ENCODE assay signal across 13 cellular contexts in genomic region chr1:29112705-29113406, GRCh38. TPM values are rescaled to one million over a fixed set of nuclear protein-coding genes. Genes with fewer than 3 reads are reported as not detected.
DNase-seq lines count a peak whose midpoint lies in the region; ATAC-seq and TF ChIP-seq lines count a peak whose summit lies in the region.
"Had no signal": no experiment of that assay in that cellular context is flagged by ENCODE, and none has a peak within 500 bp of the region (broad histone marks: within the 10 kb centered on the region; RNA-seq: fewer than 3 reads in every experiment).

No MANE protein-coding gene starts in this region.

- in situ Hi-C loops in G401 (cut with HindIII; ENCODE audit: low sequenced_read_pairs) = no loop called here

- no peak overlapping the region for H3K9ac ChIP-seq in iPS-20b (ENCODE audit: low read depth, low read length)

- H3K27ac Mint-ChIP-seq in GM23338 = 0 out of 2 replicates have a peak overlapping the region, but pooled peaks have one; percentile 4

- no peak overlapping the region for H2AFZ ChIP-seq in GM23338

- peaks cover 30% of the 10 kb centered on the region for H3K36me3 Mint-ChIP-seq in GM23338 (ENCODE audit: low read depth)

- ATAC-seq in GM23338 = peak; percentile 90
- no peak for ATAC-seq in aorta (ENCODE audit: low FRiP score)
- no peak for ATAC-seq in upper lobe of right lung
- ATAC-seq: A549 had no signal

- H3K9me3 ChIP-seq in iPS-20b (ENCODE audit: insufficient read depth, low read depth, low read length) (no peaks in the 10 kb centered on the region), aorta (ENCODE audit: control insufficient read depth, low read length) (no peaks in the 10 kb centered on the region), upper lobe of right lung (no peaks in the 10 kb centered on the region)
- H3K9me3 ChIP-seq: A549, BE2C had no signal

- H3K36me3 ChIP-seq in GM23338 (ENCODE audit: insufficient read depth) (0 out of 2 replicates have a peak, but pooled peaks cover 6% of the 10 kb centered on the region), H7 (replicated peaks; ENCODE audit: control insufficient read depth, insufficient read depth, low read length) (0 out of 2 replicates have a peak, but pooled peaks cover 1% of the 10 kb centered on the region), iPS-20b (ENCODE audit: insufficient read depth, low read depth, low read length) (peaks cover 45% of the 10 kb centered on the region), aorta (ENCODE audit: control insufficient read depth in 1 of 2, insufficient read depth in 2 of 2, low read length in 1 of 2) (peaks cover 0 to 5% of the 10 kb centered on the region in 2 donors), upper lobe of right lung (peaks cover 47% of the 10 kb centered on the region)
- H3K36me3 ChIP-seq: BE2C had no signal

- no peak overlapping the region for H3K4me3 ChIP-seq in GM23338
- no peak overlapping the region for H3K4me3 ChIP-seq in H7 (ENCODE audit: insufficient read depth, low read depth, low read length)
- 0 out of 2 replicates have a peak overlapping the region, but pooled peaks have one; percentile 13 for H3K4me3 ChIP-seq in iPS-20b (ENCODE audit: low read length)
- H3K4me3 ChIP-seq in aorta (ENCODE audit: low read length in 2 of 2) = no peak overlapping the region
- H3K4me3 ChIP-seq in upper lobe of right lung = no peak overlapping the region
- H3K4me3 ChIP-seq: A549 had no signal

- intact Hi-C loops in aorta (cut with DNase I) (no loop called here), upper lobe of right lung (cut with DNase I) (no loop called here)

- H3K4me1 ChIP-seq in GM23338 (ENCODE audit: insufficient read depth) (peaks cover 11% of the 10 kb centered on the region; the same call in 1 of the 2 replicates), iPS-20b (ENCODE audit: insufficient read depth, low read length) (peaks cover 11% of the 10 kb centered on the region; the same call in 1 of the 2 replicates), aorta (ENCODE audit: control insufficient read depth in 1 of 2, insufficient read depth in 2 of 2, low read length in 2 of 2) (no peaks in the 10 kb centered on the region), upper lobe of right lung (no peaks in the 10 kb centered on the region)
- H3K4me1 ChIP-seq: A549, BE2C had no signal

- H3K27me3 Mint-ChIP-seq in GM23338 (ENCODE audit: insufficient read depth, low read depth, poor library complexity) = peaks cover 8% of the 10 kb centered on the region
- H3K27me3 Mint-ChIP-seq: CD4-positive, alpha-beta memory T cell had no signal

- 84 to 85% methylated on average over 7 of the region's 7 CpGs for WGBS in aorta, 2 donors

- H3K9me3 Mint-ChIP-seq in GM23338 = no peaks in the 10 kb centered on the region

- H3K9me2 ChIP-seq in GM23338 (ENCODE audit: insufficient read depth) = no peaks in the 10 kb centered on the region

- H3K79me2 ChIP-seq in GM23338 (replicated peaks; ENCODE audit: insufficient read depth) = no peaks in the 10 kb centered on the region

- DNase-seq in GM23338 (ENCODE audit: low spot score) = peak; percentile 52
- DNase-seq in H7 = peak; percentile 47
- DNase-seq in caudate nucleus (lab: John Stamatoyannopoulos, UW) = peak in 3 of 61 donors; percentile 26 to 61 (median 45)
- DNase-seq in aorta = no peak
- DNase-seq in G401 (ENCODE audit: low spot score) = no peak
- DNase-seq in upper lobe of right lung = no peak
- DNase-seq: BE2C; CD4-positive, alpha-beta memory T cell; DMS79 had no signal

- peak overlapping the region; percentile 17; the same call in 1 of the 2 replicates for H3K4me2 ChIP-seq in GM23338
- H3K4me2 ChIP-seq: A549 had no signal

- H3K27me3 ChIP-seq in GM23338 (ENCODE audit: insufficient read depth) (no peaks in the 10 kb centered on the region), H7 (ENCODE audit: control insufficient read depth, insufficient read depth, low read length) (no peaks in the 10 kb centered on the region), iPS-20b (ENCODE audit: insufficient read depth, low read length) (no peaks in the 10 kb centered on the region), aorta (ENCODE audit: control insufficient read depth in 1 of 2, insufficient read depth in 2 of 2, low read length in 1 of 2) (no peaks in the 10 kb centered on the region), upper lobe of right lung (no peaks in the 10 kb centered on the region)
- H3K27me3 ChIP-seq: BE2C had no signal

- H3K27ac ChIP-seq in GM23338 (ENCODE audit: low read depth) (no peak overlapping the region), caudate nucleus (ENCODE audit: low read depth, low read length) (peak overlapping the region; percentile 67), iPS-20b (ENCODE audit: low read length) (no peak overlapping the region), aorta (ENCODE audit: low read depth in 1 of 2, low read length in 2 of 2) (no peak overlapping the region), upper lobe of right lung (no peak overlapping the region)
- H3K27ac ChIP-seq: A549, C4-2B, HL-60 had no signal

- TF ChIP-seq CTCF in GM23338 (conservative IDR thresholded peaks at IDR 0.05; ENCODE audit: low read depth in 2 of 2) (no peak), upper lobe of right lung (IDR thresholded peaks at IDR 0.05) (no peak)

- H3K4me1 Mint-ChIP-seq in GM23338 = peaks cover 19% of the 10 kb centered on the region

- peaks cover 4% of the 10 kb centered on the region; the same call in 1 of the 2 replicates for H3F3A ChIP-seq in GM23338 (replicated peaks; ENCODE audit: low read depth)

- no peak overlapping the region for H3K4me3 Mint-ChIP-seq in GM23338

- H4K20me1 ChIP-seq in GM23338 (replicated peaks; ENCODE audit: insufficient read depth) = no peaks in the 10 kb centered on the region

TF ChIP-seq in GM23338, 12 proteins besides CTCF, POLR2A, EP300 and RAD21 (continues in another document):
- TF ChIP-seq ZNF114 (CRISPR knock-in tag; IDR thresholded peaks at IDR 0.05) (no peak), JUNB (IDR thresholded peaks at IDR 0.05; ENCODE audit: unreplicated experiment) (no peak), CREB1 (CRISPR knock-in tag; IDR thresholded peaks at IDR 0.05; ENCODE audit: low read depth) (no peak), EZH2phosphoT487 (IDR thresholded peaks at IDR 0.05; ENCODE audit: unreplicated experiment) (no peak), ZNF331 (CRISPR knock-in tag; IDR thresholded peaks at IDR 0.05; ENCODE audit: low read depth) (no peak), EZH2 (IDR thresholded peaks at IDR 0.05; ENCODE audit: low read depth, unreplicated experiment) (no peak), POLR2AphosphoS5 (IDR thresholded peaks at IDR 0.05; ENCODE audit: low read depth) (no peak), NANOG (IDR thresholded peaks at IDR 0.05; ENCODE audit: borderline replicate concordance) (no peak)
- TF ChIP-seq, protein P1, sequence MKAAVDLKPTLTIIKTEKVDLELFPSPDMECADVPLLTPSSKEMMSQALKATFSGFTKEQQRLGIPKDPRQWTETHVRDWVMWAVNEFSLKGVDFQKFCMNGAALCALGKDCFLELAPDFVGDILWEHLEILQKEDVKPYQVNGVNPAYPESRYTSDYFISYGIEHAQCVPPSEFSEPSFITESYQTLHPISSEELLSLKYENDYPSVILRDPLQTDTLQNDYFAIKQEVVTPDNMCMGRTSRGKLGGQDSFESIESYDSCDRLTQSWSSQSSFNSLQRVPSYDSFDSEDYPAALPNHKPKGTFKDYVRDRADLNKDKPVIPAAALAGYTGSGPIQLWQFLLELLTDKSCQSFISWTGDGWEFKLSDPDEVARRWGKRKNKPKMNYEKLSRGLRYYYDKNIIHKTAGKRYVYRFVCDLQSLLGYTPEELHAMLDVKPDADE (IDR thresholded peaks at IDR 0.05) = no peak
- TF ChIP-seq, protein P2, sequence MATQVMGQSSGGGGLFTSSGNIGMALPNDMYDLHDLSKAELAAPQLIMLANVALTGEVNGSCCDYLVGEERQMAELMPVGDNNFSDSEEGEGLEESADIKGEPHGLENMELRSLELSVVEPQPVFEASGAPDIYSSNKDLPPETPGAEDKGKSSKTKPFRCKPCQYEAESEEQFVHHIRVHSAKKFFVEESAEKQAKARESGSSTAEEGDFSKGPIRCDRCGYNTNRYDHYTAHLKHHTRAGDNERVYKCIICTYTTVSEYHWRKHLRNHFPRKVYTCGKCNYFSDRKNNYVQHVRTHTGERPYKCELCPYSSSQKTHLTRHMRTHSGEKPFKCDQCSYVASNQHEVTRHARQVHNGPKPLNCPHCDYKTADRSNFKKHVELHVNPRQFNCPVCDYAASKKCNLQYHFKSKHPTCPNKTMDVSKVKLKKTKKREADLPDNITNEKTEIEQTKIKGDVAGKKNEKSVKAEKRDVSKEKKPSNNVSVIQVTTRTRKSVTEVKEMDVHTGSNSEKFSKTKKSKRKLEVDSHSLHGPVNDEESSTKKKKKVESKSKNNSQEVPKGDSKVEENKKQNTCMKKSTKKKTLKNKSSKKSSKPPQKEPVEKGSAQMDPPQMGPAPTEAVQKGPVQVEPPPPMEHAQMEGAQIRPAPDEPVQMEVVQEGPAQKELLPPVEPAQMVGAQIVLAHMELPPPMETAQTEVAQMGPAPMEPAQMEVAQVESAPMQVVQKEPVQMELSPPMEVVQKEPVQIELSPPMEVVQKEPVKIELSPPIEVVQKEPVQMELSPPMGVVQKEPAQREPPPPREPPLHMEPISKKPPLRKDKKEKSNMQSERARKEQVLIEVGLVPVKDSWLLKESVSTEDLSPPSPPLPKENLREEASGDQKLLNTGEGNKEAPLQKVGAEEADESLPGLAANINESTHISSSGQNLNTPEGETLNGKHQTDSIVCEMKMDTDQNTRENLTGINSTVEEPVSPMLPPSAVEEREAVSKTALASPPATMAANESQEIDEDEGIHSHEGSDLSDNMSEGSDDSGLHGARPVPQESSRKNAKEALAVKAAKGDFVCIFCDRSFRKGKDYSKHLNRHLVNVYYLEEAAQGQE (IDR thresholded peaks at IDR 0.05; ENCODE audit: unreplicated experiment) = no peak

RNA-seq across cellular contexts. Expression of gene TMEM200B, which starts 10.8 kb away (rescaled TPM):
- 8.7 TPM in 2 replicates for total RNA-seq in GM23338 (2014; rRNA removed; shearing (Covaris generic))
- polyA plus RNA-seq in GM23338 (2016; fragmentation: Nextera tagmentation; extraction: Ambion mirVana) (4.9 and 5.3 TPM in 2 replicates), aorta (10 to 100 TPM in 1 of 2 donors, 1 to 10 TPM in 1; 5.4 to 13.0 TPM)
- 53.7 and 59.5 TPM in 2 replicates for total RNA-seq in H7 (2014; rRNA removed; shearing (Covaris generic))
- total RNA-seq in aorta (10 to 100 TPM; 18.2 to 18.9 TPM), upper lobe of right lung (8.7 TPM)
- total RNA-seq in G401 (2014; rRNA removed; shearing (Covaris generic)) = 18.4 and 21.2 TPM in 2 replicates
- total RNA-seq: CD4-positive, alpha-beta memory T cell had no signal

Comparison
In these comparisons a context has a peak if more than half of its experiments do, and no peak if none do; other contexts are left out.
1. DNase-seq: peak in GM23338 (single experiment) and H7 (single experiment); none in aorta (0 of 2), G401 (single experiment) and upper lobe of right lung (single experiment).